In genomic region chr16:50635505-50636392, GRCh38 we compare ENCODE assay signal across 1 cellular context.
A peak's percentile ranks its signal among the peaks of the same experiment; 100 is the strongest.
TF ChIP-seq lines count a peak whose summit lies in the region.

No MANE protein-coding gene starts in this region.

TF ChIP-seq in K562, 482 proteins besides CTCF, POLR2A, EP300 and RAD21 (continued from another document and continues in another):
- no peak for TF ChIP-seq AFF1 (IDR thresholded peaks at IDR 0.05; ENCODE audit: low read depth in 1 of 2, partially characterized antibody in 2 of 2)
- TF ChIP-seq ZNF316 (IDR thresholded peaks at IDR 0.05) = no peak
- TF ChIP-seq ZNF592 (IDR thresholded peaks at IDR 0.05) = no peak
- TF ChIP-seq TOE1 (IDR thresholded peaks at IDR 0.05; ENCODE audit: borderline replicate concordance) = peak; percentile 53; the same call in 1 of the 2 replicates
- TF ChIP-seq TOE1 (CRISPR knock-in tag; IDR thresholded peaks at IDR 0.05; ENCODE audit: borderline replicate concordance, low read depth) = no peak
- TF ChIP-seq STAT6 (CRISPR knock-in tag; IDR thresholded peaks at IDR 0.05) = no peak
- TF ChIP-seq USF2 (CRISPR knock-in tag; IDR thresholded peaks at IDR 0.05) = peak; percentile 90
- TF ChIP-seq ZC3H11A (IDR thresholded peaks at IDR 0.05; ENCODE audit: low read depth, low read length) = no peak
- TF ChIP-seq GABPA (tag; conservative IDR thresholded peaks at IDR 0.05; ENCODE audit: low read depth) = peak; percentile 82
- no peak for TF ChIP-seq TCF7 (IDR thresholded peaks at IDR 0.05; ENCODE audit: borderline replicate concordance)
- TF ChIP-seq DNMT1 (IDR thresholded peaks at IDR 0.05) = no peak
- no peak for TF ChIP-seq ZNF431 (CRISPR knock-in tag; IDR thresholded peaks at IDR 0.05)
- no peak for TF ChIP-seq RERE (CRISPR knock-in tag; IDR thresholded peaks at IDR 0.05; ENCODE audit: borderline replicate concordance)
- no peak for TF ChIP-seq CBX8 (IDR thresholded peaks at IDR 0.05; ENCODE audit: borderline replicate concordance, extremely low read depth, low read depth, low read length, poor library complexity, severe bottlenecking)
- no peak for TF ChIP-seq ZBTB26 (CRISPR knock-in tag; IDR thresholded peaks at IDR 0.05)
- TF ChIP-seq XRCC3 (IDR thresholded peaks at IDR 0.05) = no peak
- TF ChIP-seq L3MBTL2 (IDR thresholded peaks at IDR 0.05) = peak; percentile 37; the same call in 1 of the 2 replicates
- TF ChIP-seq ZNF175 (CRISPR knock-in tag; IDR thresholded peaks at IDR 0.05; ENCODE audit: low read depth) = no peak
- no peak for TF ChIP-seq WHSC1 (IDR thresholded peaks at IDR 0.05; ENCODE audit: low read length)
- peak; percentile 62 for TF ChIP-seq ETV1 (tag; conservative IDR thresholded peaks at IDR 0.05; ENCODE audit: low read depth)
- TF ChIP-seq CEBPG (CRISPR knock-in tag; IDR thresholded peaks at IDR 0.05) = no peak
- TF ChIP-seq CEBPG (tag; conservative IDR thresholded peaks at IDR 0.05 in 1 of 2, IDR thresholded peaks at IDR 0.05 in 1 of 2) = no peak
- TF ChIP-seq ZNF354B (CRISPR knock-in tag; IDR thresholded peaks at IDR 0.05) = no peak
- TF ChIP-seq POLR2AphosphoS2 (IDR thresholded peaks at IDR 0.05; ENCODE audit: low read length) = no peak
- TF ChIP-seq ZNF449 (CRISPR knock-in tag; IDR thresholded peaks at IDR 0.05) = peak; percentile 95; the same call in 1 of the 2 replicates
- TF ChIP-seq MCM5 (IDR thresholded peaks at IDR 0.05; ENCODE audit: low read depth) = no peak
- no peak for TF ChIP-seq SIN3B (IDR thresholded peaks at IDR 0.05; ENCODE audit: low read depth)
- TF ChIP-seq NONO (IDR thresholded peaks at IDR 0.05; ENCODE audit: low read depth in 2 of 2, low read length in 1 of 2) = no peak
- no peak for TF ChIP-seq ETS1 (conservative IDR thresholded peaks at IDR 0.05; ENCODE audit: control insufficient read depth, low read depth, low read length)
- no peak for TF ChIP-seq ZNF41 (CRISPR knock-in tag; conservative IDR thresholded peaks at IDR 0.05)
